8 cellular contexts compared by ENCODE assay signal in the genomic region with DNA sequence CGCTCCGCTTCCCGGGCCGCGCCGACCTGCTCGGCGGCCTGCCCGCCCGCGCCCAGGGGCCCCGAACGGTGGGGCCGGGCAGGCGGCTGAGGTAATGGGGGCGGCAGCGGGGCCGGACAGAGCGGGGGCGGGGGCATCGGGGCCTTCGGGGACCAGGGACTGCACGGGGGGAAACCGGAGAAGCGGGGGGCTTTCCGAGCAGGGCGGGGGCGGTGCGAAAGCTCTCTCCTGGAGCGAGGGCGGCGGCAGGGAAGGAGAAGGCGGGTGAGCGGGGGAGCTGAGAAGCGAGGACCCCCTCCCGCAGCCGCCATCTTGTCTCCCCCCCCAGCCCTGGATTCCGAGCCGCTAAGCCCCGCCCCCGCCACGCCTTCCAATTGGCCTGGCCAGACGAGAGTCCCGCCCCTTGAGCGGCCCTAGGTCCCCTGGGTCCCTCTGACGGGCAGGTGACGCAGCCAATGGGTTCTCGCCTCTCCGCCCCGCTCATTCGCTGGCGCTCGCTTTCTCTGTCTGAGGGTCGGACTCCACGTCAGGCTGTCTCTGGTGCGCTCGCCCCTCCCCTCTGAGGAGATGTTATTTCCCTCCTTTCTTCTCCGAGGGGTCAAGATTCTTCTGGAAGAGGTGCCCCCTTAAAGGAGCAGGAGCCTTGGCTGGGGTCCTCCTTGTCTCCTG. TPM values are rescaled to one million over a fixed set of nuclear protein-coding genes. Genes with fewer than 3 reads are reported as not detected.
DNase-seq lines count a peak whose midpoint lies in the region; ATAC-seq and TF ChIP-seq lines count a peak whose summit lies in the region.

No MANE protein-coding gene starts in this region.

- peak overlapping the region; percentile 52 for H3K27ac ChIP-seq in osteoblast (ENCODE audit: low read depth, low read length)
- peak overlapping the region; percentile 92 to 94 for H3K27ac ChIP-seq in thoracic aorta

- H4K20me1 ChIP-seq in osteoblast (ENCODE audit: insufficient read depth, low read length): peaks cover 39% of the 10 kb centered on the region

- peaks cover 47% of the 10 kb centered on the region for H3K4me1 Mint-ChIP-seq in activated naive CD8-positive, alpha-beta T cell (ENCODE audit: low read depth)
- H3K4me1 Mint-ChIP-seq in glutamatergic neuron (ENCODE audit: low read depth, unreplicated experiment): peaks cover 12% of the 10 kb centered on the region

- H3K36me3 ChIP-seq in osteoblast (ENCODE audit: insufficient read depth, low read length) (peaks cover 21% of the 10 kb centered on the region), thoracic aorta (peaks cover 19% of the 10 kb centered on the region)

- no peaks in the 10 kb centered on the region for H3K27me3 Mint-ChIP-seq in activated naive CD8-positive, alpha-beta T cell
- peaks cover 4% of the 10 kb centered on the region for H3K27me3 Mint-ChIP-seq in glutamatergic neuron (ENCODE audit: unreplicated experiment)

- H3K36me3 Mint-ChIP-seq in activated naive CD8-positive, alpha-beta T cell: peaks cover 13% of the 10 kb centered on the region
- peaks cover 23% of the 10 kb centered on the region for H3K36me3 Mint-ChIP-seq in glutamatergic neuron (ENCODE audit: unreplicated experiment)

- peaks cover 13% of the 10 kb centered on the region for H3K4me1 ChIP-seq in osteoblast (ENCODE audit: insufficient read depth, low read length)
- peaks cover 11 to 32% of the 10 kb centered on the region in 2 donors for H3K4me1 ChIP-seq in thoracic aorta (ENCODE audit: control insufficient read depth in 1 of 2, low read depth in 2 of 2)

- H2AFZ ChIP-seq in osteoblast (ENCODE audit: low read length): peak overlapping the region; percentile 82

- peaks cover 48% of the 10 kb centered on the region for H3K79me2 ChIP-seq in osteoblast (ENCODE audit: insufficient read depth, low read length)

- ATAC-seq in HG02623 (IDR thresholded peaks at IDR 0.05; ENCODE audit: unreplicated experiment): peak; percentile 88
- peak; percentile 97 for ATAC-seq in SK-N-SH treated with all-trans-retinoic acid at 6 μM for 48 hours
- ATAC-seq in thoracic aorta (ENCODE audit: insufficient number of reproducible peaks, low FRiP score, low read depth): peak; percentile 93

- no peaks in the 10 kb centered on the region for H3K9me3 Mint-ChIP-seq in activated naive CD8-positive, alpha-beta T cell (ENCODE audit: low read depth)
- peaks cover 13% of the 10 kb centered on the region for H3K9me3 Mint-ChIP-seq in glutamatergic neuron (ENCODE audit: unreplicated experiment)

- H3K27ac Mint-ChIP-seq in activated naive CD8-positive, alpha-beta T cell: peak overlapping the region; percentile 75
- H3K27ac Mint-ChIP-seq in glutamatergic neuron (ENCODE audit: unreplicated experiment): peak overlapping the region; percentile 90

- peak overlapping the region; percentile 90 for H3K4me3 Mint-ChIP-seq in activated naive CD8-positive, alpha-beta T cell
- H3K4me3 Mint-ChIP-seq in glutamatergic neuron (ENCODE audit: unreplicated experiment): peak overlapping the region; percentile 88

- peak; percentile 100 for DNase-seq in GM10266 (ENCODE audit: extremely low spot score)
- DNase-seq in NCI-H1092 treated with DMSO at 0.1 percent for 48 hours (lab: John Stamatoyannopoulos, UW): peak; percentile 92
- peak; percentile 100 for DNase-seq in glutamatergic neuron
- DNase-seq in osteoblast (ENCODE audit: insufficient read length, low spot score, missing footprints): peak; percentile 99
- peak; percentile 96 for DNase-seq in thoracic aorta (ENCODE audit: low spot score)

- TF ChIP-seq CTCF in GM10266 (IDR thresholded peaks at IDR 0.05; ENCODE audit: control insufficient read depth, insufficient read depth, low read depth, missing control alignments): no peak
- no peak for TF ChIP-seq CTCF in glutamatergic neuron (IDR thresholded peaks at IDR 0.05; ENCODE audit: partially characterized antibody, unreplicated experiment)
- TF ChIP-seq CTCF in osteoblast (IDR thresholded peaks at IDR 0.05; ENCODE audit: extremely low read depth, low read depth, low read length): no peak
- TF ChIP-seq CTCF in thoracic aorta (IDR thresholded peaks at IDR 0.05): no peak

- H3K4me2 ChIP-seq in osteoblast (ENCODE audit: insufficient read depth, low read length): peak overlapping the region; percentile 92

- H3K4me3 ChIP-seq in osteoblast (ENCODE audit: insufficient read depth, low read length) (peak overlapping the region; percentile 81), thoracic aorta (peak overlapping the region; percentile 88)

- H3K27me3 ChIP-seq in osteoblast (ENCODE audit: insufficient read depth, low read length): no peaks in the 10 kb centered on the region
- no peaks in the 10 kb centered on the region for H3K27me3 ChIP-seq in thoracic aorta (replicated peaks; ENCODE audit: insufficient read depth)

- H3K9me3 ChIP-seq in osteoblast (ENCODE audit: low read depth, low read length) (no peaks in the 10 kb centered on the region), thoracic aorta (no peaks in the 10 kb centered on the region)

TF ChIP-seq in SK-N-SH treated with all-trans-retinoic acid at 6 μM for 48 hours, 23 proteins besides CTCF, POLR2A, EP300 and RAD21:
- TF ChIP-seq, protein P1, sequence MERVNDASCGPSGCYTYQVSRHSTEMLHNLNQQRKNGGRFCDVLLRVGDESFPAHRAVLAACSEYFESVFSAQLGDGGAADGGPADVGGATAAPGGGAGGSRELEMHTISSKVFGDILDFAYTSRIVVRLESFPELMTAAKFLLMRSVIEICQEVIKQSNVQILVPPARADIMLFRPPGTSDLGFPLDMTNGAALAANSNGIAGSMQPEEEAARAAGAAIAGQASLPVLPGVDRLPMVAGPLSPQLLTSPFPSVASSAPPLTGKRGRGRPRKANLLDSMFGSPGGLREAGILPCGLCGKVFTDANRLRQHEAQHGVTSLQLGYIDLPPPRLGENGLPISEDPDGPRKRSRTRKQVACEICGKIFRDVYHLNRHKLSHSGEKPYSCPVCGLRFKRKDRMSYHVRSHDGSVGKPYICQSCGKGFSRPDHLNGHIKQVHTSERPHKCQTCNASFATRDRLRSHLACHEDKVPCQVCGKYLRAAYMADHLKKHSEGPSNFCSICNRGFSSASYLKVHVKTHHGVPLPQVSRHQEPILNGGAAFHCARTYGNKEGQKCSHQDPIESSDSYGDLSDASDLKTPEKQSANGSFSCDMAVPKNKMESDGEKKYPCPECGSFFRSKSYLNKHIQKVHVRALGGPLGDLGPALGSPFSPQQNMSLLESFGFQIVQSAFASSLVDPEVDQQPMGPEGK (CRISPR knock-in tag; IDR thresholded peaks at IDR 0.05; ENCODE audit: borderline replicate concordance): peak; percentile 62; the same call in 1 of the 2 replicates
- TF ChIP-seq CSDC2 (CRISPR knock-in tag; IDR thresholded peaks at IDR 0.05) (no peak), OSR1 (CRISPR knock-in tag; IDR thresholded peaks at IDR 0.05) (no peak)
- TF ChIP-seq, protein P2, sequence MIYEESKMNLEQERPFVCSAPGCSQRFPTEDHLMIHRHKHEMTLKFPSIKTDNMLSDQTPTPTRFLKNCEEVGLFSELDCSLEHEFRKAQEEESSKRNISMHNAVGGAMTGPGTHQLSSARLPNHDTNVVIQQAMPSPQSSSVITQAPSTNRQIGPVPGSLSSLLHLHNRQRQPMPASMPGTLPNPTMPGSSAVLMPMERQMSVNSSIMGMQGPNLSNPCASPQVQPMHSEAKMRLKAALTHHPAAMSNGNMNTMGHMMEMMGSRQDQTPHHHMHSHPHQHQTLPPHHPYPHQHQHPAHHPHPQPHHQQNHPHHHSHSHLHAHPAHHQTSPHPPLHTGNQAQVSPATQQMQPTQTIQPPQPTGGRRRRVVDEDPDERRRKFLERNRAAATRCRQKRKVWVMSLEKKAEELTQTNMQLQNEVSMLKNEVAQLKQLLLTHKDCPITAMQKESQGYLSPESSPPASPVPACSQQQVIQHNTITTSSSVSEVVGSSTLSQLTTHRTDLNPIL (CRISPR knock-in tag; IDR thresholded peaks at IDR 0.05; ENCODE audit: low read depth): no peak
- TF ChIP-seq, protein P3, sequence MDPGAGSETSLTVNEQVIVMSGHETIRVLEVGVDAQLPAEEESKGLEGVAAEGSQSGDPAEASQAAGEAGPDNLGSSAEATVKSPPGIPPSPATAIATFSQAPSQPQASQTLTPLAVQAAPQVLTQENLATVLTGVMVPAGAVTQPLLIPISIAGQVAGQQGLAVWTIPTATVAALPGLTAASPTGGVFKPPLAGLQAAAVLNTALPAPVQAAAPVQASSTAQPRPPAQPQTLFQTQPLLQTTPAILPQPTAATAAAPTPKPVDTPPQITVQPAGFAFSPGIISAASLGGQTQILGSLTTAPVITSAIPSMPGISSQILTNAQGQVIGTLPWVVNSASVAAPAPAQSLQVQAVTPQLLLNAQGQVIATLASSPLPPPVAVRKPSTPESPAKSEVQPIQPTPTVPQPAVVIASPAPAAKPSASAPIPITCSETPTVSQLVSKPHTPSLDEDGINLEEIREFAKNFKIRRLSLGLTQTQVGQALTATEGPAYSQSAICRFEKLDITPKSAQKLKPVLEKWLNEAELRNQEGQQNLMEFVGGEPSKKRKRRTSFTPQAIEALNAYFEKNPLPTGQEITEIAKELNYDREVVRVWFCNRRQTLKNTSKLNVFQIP (CRISPR knock-in tag; IDR thresholded peaks at IDR 0.05; ENCODE audit: borderline replicate concordance, low read depth): no peak

RNA-seq across cellular contexts. Expression of a gene that starts 0.5 kb away (rescaled TPM):
- total RNA-seq in glutamatergic neuron (ENCODE audit: unreplicated experiment): 36.2 TPM
- 17.7 and 18.8 TPM in 2 replicates for total RNA-seq in osteoblast
- 10 to 100 TPM; 23.2 to 29.2 TPM for total RNA-seq in thoracic aorta

Comparison
In these comparisons a context has a peak if more than half of its experiments do, and no peak if none do; other contexts are left out.
1. Peak in every context shown above with its lines: DNase-seq, ATAC-seq, H3K4me3 ChIP-seq and H3K27ac ChIP-seq.